ENCODE assay signal across 8 cellular contexts in the genomic region with DNA sequence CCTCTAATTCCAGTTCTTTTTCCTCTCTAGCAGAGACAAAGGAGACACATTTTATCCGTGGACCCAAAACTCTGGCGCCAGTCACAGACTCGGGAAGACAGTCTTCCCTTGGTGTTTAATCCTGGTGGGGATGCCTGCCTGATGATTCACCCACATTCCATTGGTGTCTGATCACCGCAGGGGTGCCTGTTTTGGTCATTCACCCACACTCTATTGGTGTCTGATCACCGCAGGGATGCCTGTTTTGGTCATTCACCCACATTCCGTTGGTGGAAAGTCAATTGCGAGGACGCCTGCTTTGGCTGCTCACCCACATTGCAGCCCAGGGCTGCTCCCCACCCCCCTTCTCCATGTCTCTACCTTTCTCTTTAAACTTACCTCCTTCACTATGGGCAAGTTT. TPM values are rescaled to one million over a fixed set of nuclear protein-coding genes. Genes with fewer than 3 reads are reported as not detected.
A peak's percentile ranks its signal among the peaks of the same experiment; 100 is the strongest.
DNase-seq lines count a peak whose midpoint lies in the region; FAIRE-seq and TF ChIP-seq lines count a peak whose summit lies in the region.
"Not testable (repeated sequence)": the region's sequence is repeated elsewhere in the genome, so short reads cannot be mapped to it uniquely, and the experiment has no call there.

No MANE protein-coding gene starts in this region.

- not testable (repeated sequence) for H3K36me3 ChIP-seq in ACC112 (ENCODE audit: insufficient read depth, low read length); adrenal gland (replicated peaks in 1 of 2); H1 (ENCODE audit: control insufficient read depth in 2 of 4, insufficient read depth in 4 of 4, low read length in 3 of 4); neural progenitor cell

- not testable (repeated sequence) for H2BK20ac ChIP-seq in H1 (ENCODE audit: low read length)

- not testable (repeated sequence) for H3K4me3 ChIP-seq in ACC112 (ENCODE audit: low read depth, low read length); adrenal gland; H1 (ENCODE audit: extremely low read depth in 1 of 4, insufficient read depth in 2 of 4, low read depth in 3 of 4, low read length in 4 of 4); neural progenitor cell

- not testable (repeated sequence) for TF ChIP-seq RAD21 in H1 (IDR thresholded peaks at IDR 0.05 in 1 of 2, conservative IDR thresholded peaks at IDR 0.05 in 1 of 2; ENCODE audit: low read depth in 2 of 2, low read length in 2 of 2)

- not testable (repeated sequence) for H2BK5ac ChIP-seq in H1 (ENCODE audit: low read depth, low read length)

- not testable (repeated sequence) for H3K23me2 ChIP-seq in H1 (ENCODE audit: low read depth, low read length)

- DNase-seq in GM03348 (ENCODE audit: low spot score) (peak; percentile 65), HTR-8/SVneo (ENCODE audit: insufficient read length, low spot score) (peak; percentile 33), RCC 7860 (ENCODE audit: low spot score) (peak; percentile 97), adrenal gland (peak in 6 of 7 donors; percentile 36 to 75 (median 60)), H1 (ENCODE audit: low read depth in 1 of 2, low spot score in 2 of 2) (peak; percentile 46 to 56), hepatic stellate cell (ENCODE audit: low spot score) (peak; percentile 48), neural progenitor cell (ENCODE audit: low spot score) (peak; percentile 18)

- not testable (repeated sequence) for H4K8ac ChIP-seq in H1 (ENCODE audit: extremely low read depth, insufficient read depth, low read length)

- not testable (repeated sequence) for H3K9me3 Mint-ChIP-seq in neural progenitor cell

- not testable (repeated sequence) for TF ChIP-seq EP300 in H1 (IDR thresholded peaks at IDR 0.05; ENCODE audit: borderline replicate concordance in 1 of 2, low read depth in 2 of 2, low read length in 2 of 2)

- not testable (repeated sequence) for H3K4me2 ChIP-seq in H1 (ENCODE audit: insufficient read depth in 1 of 2, low read depth in 2 of 2, low read length in 2 of 2); neural progenitor cell

- H2BK120ac ChIP-seq in H1 (replicated peaks; ENCODE audit: low read depth, low read length) = not testable (repeated sequence)

- peak overlapping the region; percentile 37 for H3K27ac ChIP-seq in ACC112 (ENCODE audit: low read depth, low read length)
- not testable (repeated sequence) for H3K27ac ChIP-seq in adrenal gland; H1 (ENCODE audit: low read depth, low read length); neural progenitor cell

- H3K9ac ChIP-seq in H1 (replicated peaks in 1 of 4; ENCODE audit: extremely low read depth in 1 of 4, low read depth in 3 of 4, low read length in 3 of 4); neural progenitor cell: not testable (repeated sequence)

- not testable (repeated sequence) for H3K36me3 Mint-ChIP-seq in neural progenitor cell

- H3K27me3 ChIP-seq in ACC112 (ENCODE audit: insufficient read depth, low read length); adrenal gland; H1 (replicated peaks in 1 of 4; ENCODE audit: control insufficient read depth in 3 of 4, extremely low read depth in 1 of 4, insufficient read depth in 3 of 4, low read length in 3 of 4); neural progenitor cell: not testable (repeated sequence)

- POLR2A ChIA-PET in H1 (lab: Charles Lee; ENCODE audit: partially characterized antibody) = not testable (repeated sequence)

- not testable (repeated sequence) for H3K56ac ChIP-seq in H1 (replicated peaks; ENCODE audit: insufficient read length, low read depth, low read length)

- intact Hi-C loops in adrenal gland (cut with DNase I) = not testable (repeated sequence)

- not testable (repeated sequence) for H3K4ac ChIP-seq in H1 (replicated peaks; ENCODE audit: insufficient read length, low read depth, low read length)

- not testable (repeated sequence) for H3K4me1 Mint-ChIP-seq in neural progenitor cell

- not testable (repeated sequence) for H4K5ac ChIP-seq in H1 (ENCODE audit: insufficient read length, low read depth, low read length)

- H3K23ac ChIP-seq in H1 (ENCODE audit: insufficient read length) = not testable (repeated sequence)

- H3K9me3 ChIP-seq in adrenal gland (replicated peaks in 1 of 3); H1 (ENCODE audit: insufficient read depth in 2 of 2, low read depth in 1 of 2, low read length in 1 of 2); neural progenitor cell (ENCODE audit: low read depth): not testable (repeated sequence)

- not testable (repeated sequence) for H3K79me1 ChIP-seq in H1 (ENCODE audit: low read depth, low read length)

- not testable (repeated sequence) for H3F3A ChIP-seq in neural progenitor cell (ENCODE audit: low read depth)

- H3K14ac ChIP-seq in H1 (ENCODE audit: insufficient read length) = not testable (repeated sequence)

- peaks cover 16% of the 10 kb centered on the region for H3K4me1 ChIP-seq in ACC112 (ENCODE audit: control insufficient read depth, insufficient read depth, low read length, unreplicated experiment)
- H3K4me1 ChIP-seq in adrenal gland (replicated peaks in 1 of 2); H1 (replicated peaks in 1 of 4; ENCODE audit: control insufficient read depth in 3 of 4, insufficient read depth in 4 of 4, low read length in 3 of 4); neural progenitor cell: not testable (repeated sequence)

- H3K79me2 ChIP-seq in ACC112 (ENCODE audit: control insufficient read depth, insufficient read depth, low read length, unreplicated experiment); H1 (ENCODE audit: control insufficient read depth in 1 of 2, insufficient read depth in 2 of 2, low read length in 2 of 2); neural progenitor cell (ENCODE audit: low read depth): not testable (repeated sequence)

- TF ChIP-seq CTCF in adrenal gland (IDR thresholded peaks at IDR 0.05); H1 (IDR thresholded peaks at IDR 0.05; ENCODE audit: control extremely low read depth in 1 of 3, insufficient read depth in 1 of 3, low read depth in 1 of 3, low read length in 3 of 3); neural progenitor cell (IDR thresholded peaks at IDR 0.05): not testable (repeated sequence)

- FAIRE-seq in HTR-8/SVneo (lab: Jason Lieb, UNC) (peak; percentile 92), RCC 7860 (lab: Jason Lieb, UNC) (peak; percentile 97)
- FAIRE-seq in H1 (lab: Jason Lieb, UNC) = not testable (repeated sequence)

- WGBS in adrenal gland, 4 donors = 67 to 73% (median 68%) methylated on average over 8 of the region's 8 CpGs
- 82% methylated on average over 8 of the region's 8 CpGs; no CpG with 5 or more reads in 1 of the 2 experiments for WGBS in H1 (ENCODE audit: extremely low coverage in 1 of 2, insufficient coverage in 1 of 2, insufficient read length in 1 of 2, insufficient replicate concordance in 2 of 2, low coverage in 1 of 2, low lambda C conversion rate in 2 of 2, missing lambda C conversion rate in 1 of 2), 2 experiments

- CTCF ChIA-PET in H1 (lab: Charles Lee; ENCODE audit: partially characterized antibody) = not testable (repeated sequence)

- not testable (repeated sequence) for H2AK5ac ChIP-seq in H1 (ENCODE audit: low read depth, low read length)

- TF ChIP-seq POLR2A in adrenal gland (IDR thresholded peaks at IDR 0.05); H1 (IDR thresholded peaks at IDR 0.05; ENCODE audit: control extremely low read depth in 1 of 2, low read depth in 2 of 2, low read length in 2 of 2): not testable (repeated sequence)

- not testable (repeated sequence) for H3K4me3 Mint-ChIP-seq in neural progenitor cell

- not testable (repeated sequence) for H3K27me3 Mint-ChIP-seq in neural progenitor cell (ENCODE audit: insufficient read depth, low read depth)

- peak overlapping the region; percentile 12 for H3K27ac Mint-ChIP-seq in neural progenitor cell

- not testable (repeated sequence) for H2BK15ac ChIP-seq in H1 (ENCODE audit: low read length)

- not testable (repeated sequence) for H2BK12ac ChIP-seq in H1 (ENCODE audit: low read depth, low read length)

- not testable (repeated sequence) for H4K20me1 ChIP-seq in H1 (replicated peaks in 1 of 2; ENCODE audit: control insufficient read depth in 1 of 2, insufficient read depth in 2 of 2, low read length in 2 of 2); neural progenitor cell (ENCODE audit: low read depth)

- H4K91ac ChIP-seq in H1 (replicated peaks; ENCODE audit: insufficient read length, low read length) = not testable (repeated sequence)

- peak overlapping the region; percentile 17 for H2AFZ ChIP-seq in ACC112 (ENCODE audit: low read length, unreplicated experiment)
- not testable (repeated sequence) for H2AFZ ChIP-seq in H1 (ENCODE audit: low read length); neural progenitor cell (replicated peaks)

- not testable (repeated sequence) for H3K18ac ChIP-seq in H1 (ENCODE audit: extremely low read depth, low read length)

TF ChIP-seq in H1, 55 proteins besides CTCF, POLR2A, EP300 and RAD21:
- TF ChIP-seq JUND (IDR thresholded peaks at IDR 0.05; ENCODE audit: low read length) (peak; percentile 84), NANOG (IDR thresholded peaks at IDR 0.05; ENCODE audit: insufficient read depth, low read depth, low read length, poor library complexity, severe bottlenecking) (peak; percentile 33), TEAD4 (IDR thresholded peaks at IDR 0.05; ENCODE audit: low read depth, low read length) (peak; percentile 86), JUN (IDR thresholded peaks at IDR 0.05; ENCODE audit: low read depth, low read length) (peak; percentile 68)

RNA-seq across cellular contexts. Expression of gene ARL4A, which starts 27.0 kb away (rescaled TPM):
- total RNA-seq in adrenal gland = 10 to 100 TPM in 4 of 8 donors, 1 to 10 TPM in 4; 8.9 to 27.8 (median 10.1) TPM
- 10 to 100 TPM in 1 of 3 donors, 1 to 10 TPM in 2; 7.7 to 12.4 (median 8.1) TPM for polyA plus RNA-seq in adrenal gland
- total RNA-seq in H1 (2021; fragmentation: NEBNext Ultra II Directional; extraction: Animal tissue kit (Norgen Biotek cat#: 25700)) = 29.2 and 31.5 TPM in 2 replicates
- 7.2 and 14.5 TPM in 2 replicates for polyA plus RNA-seq in H1 (2011; rRNA removed)
- polyA plus RNA-seq in H1 (2011; cell fraction: cytosol; rRNA removed) = 17.1 TPM
- polyA plus RNA-seq in H1 (2011; cell fraction: nucleus; rRNA removed) = 3.7 TPM
- polyA plus RNA-seq in H1 (2012, experiment 1 of 2) = 19.7 to 40.3 TPM (median 22.8 TPM) in 4 replicates
- polyA plus RNA-seq in H1 (2012, experiment 2 of 2) = 5.4 TPM
- polyA plus RNA-seq in H1 (2013, experiment 1 of 2) = 33.9 TPM
- 34.8 TPM for polyA plus RNA-seq in H1 (2013, experiment 2 of 2)
- 11.7 and 12.4 TPM in 2 replicates for polyA minus RNA-seq in H1 (2011; rRNA and poly(A)+ RNA removed)
- polyA minus RNA-seq in H1 (2011; cell fraction: cytosol; rRNA and poly(A)+ RNA removed) = 11.4 TPM
- 20.7 TPM for polyA minus RNA-seq in H1 (2011; cell fraction: nucleus; rRNA and poly(A)+ RNA removed)
- 36.4 and 43.5 TPM in 2 replicates for total RNA-seq in neural progenitor cell (ENCODE audit: low replicate concordance)

Comparison
In these comparisons a context has a peak if more than half of its experiments do, and no peak if none do; other contexts are left out.
1. DNase-seq: peak in every context shown above with its lines; median percentile 97 in RCC 7860; 65 in GM03348; 60 in adrenal gland; 51 in H1; 48 in hepatic stellate cell; 33 in HTR-8/SVneo; 18 in neural progenitor cell.